ENCODE assay signal across 13 cellular contexts in the genomic region with DNA sequence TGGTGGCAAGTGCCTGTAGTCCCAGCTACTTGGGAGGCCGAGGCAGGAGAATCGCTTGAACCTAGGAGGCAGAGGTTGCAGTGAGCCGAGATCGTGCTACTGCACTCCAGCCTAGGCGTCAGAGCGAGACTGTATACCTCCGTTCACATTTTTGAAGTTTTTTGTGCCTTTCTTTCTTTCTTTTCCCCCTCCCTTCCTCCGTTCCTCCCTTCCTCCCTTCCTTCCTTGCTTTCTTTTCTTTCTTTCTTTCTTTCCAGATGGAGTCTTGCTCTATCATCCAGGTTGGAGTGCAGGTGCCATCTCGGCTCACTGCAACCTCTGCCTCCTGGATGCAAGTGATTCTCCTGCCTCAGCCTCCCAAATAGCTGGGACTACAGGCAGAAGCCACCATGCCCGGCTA. TPM values are rescaled to one million over a fixed set of nuclear protein-coding genes. Genes with fewer than 3 reads are reported as not detected.
"Had no signal": no experiment of that assay in that cellular context is flagged by ENCODE, and none has a peak within 500 bp of the region (broad histone marks: within the 10 kb centered on the region; RNA-seq: fewer than 3 reads in every experiment).

No MANE protein-coding gene starts in this region.

RNA-seq across cellular contexts. Expression of a gene that starts 4.4 kb away (rescaled TPM):
- total RNA-seq: mononuclear cell had no signal

RNA-seq across cellular contexts. Expression of a gene that starts 19.3 kb away (rescaled TPM):
- total RNA-seq: dermis microvascular lymphatic vessel endothelial cell, esophagus mucosa, esophagus squamous epithelium, gastrocnemius medialis, glomerular endothelial cell, heart right ventricle, kidney epithelial cell, left cardiac atrium, left ventricle myocardium superior, lower lobe of right lung, lung microvascular endothelial cell, mononuclear cell had no signal
- polyA plus RNA-seq: heart right ventricle, keratinocyte had no signal

RNA-seq across cellular contexts. Expression of a gene that starts 34.9 kb away (rescaled TPM):
- total RNA-seq: esophagus mucosa had no signal
- polyA plus RNA-seq: keratinocyte had no signal
